ENCODE assay signal across 1 cellular context in the genomic region with DNA sequence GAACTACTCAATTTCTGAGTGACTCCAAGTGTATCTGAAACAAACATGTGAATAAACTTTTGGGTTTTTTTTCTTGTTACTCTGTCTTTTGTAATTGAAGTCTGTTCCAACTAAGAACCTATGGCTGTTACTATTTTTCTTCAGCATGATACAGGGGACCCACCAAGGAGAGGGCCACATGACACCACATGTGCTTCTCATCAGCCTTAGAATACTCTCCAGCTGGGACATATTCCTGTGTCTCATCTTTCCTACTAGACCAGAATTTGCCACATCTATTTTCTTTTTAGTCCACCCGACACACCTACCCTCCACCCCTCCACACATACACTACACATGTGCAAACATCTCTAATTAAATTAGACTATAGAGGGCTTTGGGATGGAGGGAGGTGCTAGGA.
TF ChIP-seq lines count a peak whose summit lies in the region.

No MANE protein-coding gene starts in this region.

TF ChIP-seq in K562, 482 proteins besides CTCF, POLR2A, EP300 and RAD21:
- TF ChIP-seq CSDE1 (IDR thresholded peaks at IDR 0.05) (no peak), MTA3 (IDR thresholded peaks at IDR 0.05; ENCODE audit: borderline replicate concordance) (no peak), IFI16 (CRISPR knock-in tag; IDR thresholded peaks at IDR 0.05) (no peak), PTTG1 (tag; IDR thresholded peaks at IDR 0.05; ENCODE audit: low read depth) (no peak)
- TF ChIP-seq, protein P1, sequence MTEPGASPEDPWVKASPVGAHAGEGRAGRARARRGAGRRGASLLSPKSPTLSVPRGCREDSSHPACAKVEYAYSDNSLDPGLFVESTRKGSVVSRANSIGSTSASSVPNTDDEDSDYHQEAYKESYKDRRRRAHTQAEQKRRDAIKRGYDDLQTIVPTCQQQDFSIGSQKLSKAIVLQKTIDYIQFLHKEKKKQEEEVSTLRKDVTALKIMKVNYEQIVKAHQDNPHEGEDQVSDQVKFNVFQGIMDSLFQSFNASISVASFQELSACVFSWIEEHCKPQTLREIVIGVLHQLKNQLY (CRISPR knock-in tag; conservative IDR thresholded peaks at IDR 0.05), result no peak
TF ChIP-seq in K562: peak in this region for 0.
